ENCODE assay signal across 11 cellular contexts in genomic region chrX:46777971-46778810, GRCh38. TPM values are rescaled to one million over a fixed set of nuclear protein-coding genes. Genes with fewer than 3 reads are reported as not detected.
DNase-seq lines count a peak whose midpoint lies in the region; ATAC-seq and TF ChIP-seq lines count a peak whose summit lies in the region.
"Had no signal": no experiment of that assay in that cellular context is flagged by ENCODE, and none has a peak within 500 bp of the region (broad histone marks: within the 10 kb centered on the region; RNA-seq: fewer than 3 reads in every experiment).

No MANE protein-coding gene starts in this region.

- H3K36me3 ChIP-seq in ACC112 (ENCODE audit: insufficient read depth, low read length) (no peaks in the 10 kb centered on the region), HEK293 (ENCODE audit: control insufficient read depth in 2 of 2, insufficient read depth in 1 of 2, low read length in 2 of 2) (no peaks in the 10 kb centered on the region), adipocyte (ENCODE audit: control insufficient read depth, insufficient read depth, low read length, severe bottlenecking) (no peaks in the 10 kb centered on the region), left lung (no peaks in the 10 kb centered on the region)

- peak overlapping the region; percentile 28 for H3K4me3 ChIP-seq in ACC112 (ENCODE audit: low read depth, low read length)
- H3K4me3 ChIP-seq in HEK293 (ENCODE audit: low read depth, low read length), result no peak overlapping the region
- peak overlapping the region; percentile 39 for H3K4me3 ChIP-seq in adipocyte (ENCODE audit: low read length)
- no peak overlapping the region for H3K4me3 ChIP-seq in left lung

- CTCF ChIA-PET in HEK293 (lab: Yijun Ruan, JAX), result interaction anchor here (0.6 kb wide), 1 partner anchor 1806 kb away, joined by 3 read pairs; no protein-coding TSS in a partner anchor

- DNase-seq in adipocyte (ENCODE audit: low read depth), result peak; percentile 51
- DNase-seq in left lung, result no peak
- no peak for DNase-seq in NAMALWA (ENCODE audit: low spot score)
- no peak for DNase-seq in glomerular visceral epithelial cell (ENCODE audit: extremely low spot score)
- DNase-seq in foreskin melanocyte, result no peak
- no peak for DNase-seq in kidney tubule cell (ENCODE audit: low spot score)
- DNase-seq: activated CD4-positive, alpha-beta T cell treated with anti-CD3 and anti-CD28 coated beads, Interleukin-2, amount 10 ng/mL, durations not matched to agents 7 days and 5 days; right cardiac atrium had no signal

- H3K4me1 ChIP-seq in ACC112 (ENCODE audit: control insufficient read depth, insufficient read depth, low read length, unreplicated experiment) (peaks cover 5% of the 10 kb centered on the region), HEK293 (ENCODE audit: control insufficient read depth, insufficient read depth, low read length) (no peaks in the 10 kb centered on the region), adipocyte (ENCODE audit: control insufficient read depth, insufficient read depth, low read length) (peaks cover 9% of the 10 kb centered on the region), left lung (no peaks in the 10 kb centered on the region)

- peak overlapping the region; percentile 74 for H2AFZ ChIP-seq in ACC112 (ENCODE audit: low read length, unreplicated experiment)

- H3K9me3 ChIP-seq in HEK293 (ENCODE audit: control insufficient read depth, insufficient read depth, low read depth, low read length) (no peaks in the 10 kb centered on the region), adipocyte (ENCODE audit: control insufficient read depth, low read length) (no peaks in the 10 kb centered on the region), left lung (no peaks in the 10 kb centered on the region)

- H3K9ac ChIP-seq in adipocyte (ENCODE audit: low read length), result peak overlapping the region; percentile 12

- H3K79me2 ChIP-seq in ACC112 (ENCODE audit: control insufficient read depth, insufficient read depth, low read length, unreplicated experiment), result no peaks in the 10 kb centered on the region

- H3K27ac ChIP-seq in ACC112 (ENCODE audit: low read depth, low read length), result peak overlapping the region; percentile 81
- H3K27ac ChIP-seq in HEK293 (ENCODE audit: extremely low read depth, low read depth, low read length), result no peak overlapping the region
- H3K27ac ChIP-seq in left lung, result no peak overlapping the region

- POLR2A ChIA-PET in HEK293 (lab: Yijun Ruan, JAX), result no interaction called here

- TF ChIP-seq CTCF in HEK293 (tag by site-specific recombination; IDR thresholded peaks at IDR 0.05), result no peak
- TF ChIP-seq CTCF in left lung (IDR thresholded peaks at IDR 0.05), result no peak

- intact Hi-C loops in left lung (cut with DNase I), result no loop called here

- peak; percentile 24 for ATAC-seq in left lung
- ATAC-seq: esophagus mucosa had no signal

- H3K27me3 ChIP-seq in ACC112 (ENCODE audit: insufficient read depth, low read length) (no peaks in the 10 kb centered on the region), adipocyte (replicated peaks; ENCODE audit: control insufficient read depth, insufficient read depth, low read length) (peaks cover 12% of the 10 kb centered on the region), left lung (no peaks in the 10 kb centered on the region)

TF ChIP-seq in HEK293, 187 proteins besides CTCF, POLR2A, EP300 and RAD21 (continues in another document):
- no peak for TF ChIP-seq GLIS2 (tag by site-specific recombination; IDR thresholded peaks at IDR 0.05)
- TF ChIP-seq ZNF148 (tag by site-specific recombination; IDR thresholded peaks at IDR 0.05; ENCODE audit: borderline replicate concordance), result no peak
- TF ChIP-seq OSR2 (tag by site-specific recombination; IDR thresholded peaks at IDR 0.05), result peak; percentile 51; the same call in 1 of the 2 replicates
- no peak for TF ChIP-seq ZNF571 (tag by site-specific recombination; IDR thresholded peaks at IDR 0.05)
- no peak for TF ChIP-seq ZBTB10 (tag by site-specific recombination; IDR thresholded peaks at IDR 0.05)
- no peak for TF ChIP-seq ZNF560 (tag by site-specific recombination; IDR thresholded peaks at IDR 0.05; ENCODE audit: borderline replicate concordance)
- TF ChIP-seq ZNF280D (tag by site-specific recombination; IDR thresholded peaks at IDR 0.05), result no peak
- TF ChIP-seq ZNF426 (tag by site-specific recombination; IDR thresholded peaks at IDR 0.05), result no peak
- TF ChIP-seq ZNF670 (tag by site-specific recombination; IDR thresholded peaks at IDR 0.05; ENCODE audit: low read depth), result no peak
- TF ChIP-seq ZNF510 (tag by site-specific recombination; IDR thresholded peaks at IDR 0.05; ENCODE audit: insufficient replicate concordance), result no peak
- 0 out of 2 replicates have a peak, but pooled peaks have one; percentile 20 for TF ChIP-seq FEZF1 (tag by site-specific recombination; IDR thresholded peaks at IDR 0.05)
- 0 out of 2 replicates have a peak, but pooled peaks have one; percentile 21 for TF ChIP-seq ZNF398 (tag by site-specific recombination; IDR thresholded peaks at IDR 0.05)
- TF ChIP-seq ZNF843 (tag by site-specific recombination; IDR thresholded peaks at IDR 0.05), result no peak

RNA-seq across cellular contexts. Expression of gene SLC9A7, which starts 19.3 kb away (rescaled TPM):
- total RNA-seq in left lung, result 10 to 100 TPM in 1 of 2 donors, 1 to 10 TPM in 1; 7.6 to 10.5 TPM

RNA-seq across cellular contexts. Expression of gene RP2, which starts 58.7 kb away (rescaled TPM):
- 10 to 100 TPM; 16.1 to 24.1 TPM for total RNA-seq in left lung

Comparison
In these comparisons a context has a peak if more than half of its experiments do, and no peak if none do; other contexts are left out.
1. H3K4me3 ChIP-seq: peak in ACC112 (single experiment) and adipocyte (single experiment); none in HEK293 (single experiment) and left lung (0 of 2).